9 cellular contexts compared by ENCODE assay signal in genomic region chr11:44623716-44624491, GRCh38. TPM values are rescaled to one million over a fixed set of nuclear protein-coding genes. Genes with fewer than 3 reads are reported as not detected.
DNase-seq lines count a peak whose midpoint lies in the region; ATAC-seq and TF ChIP-seq lines count a peak whose summit lies in the region.
"Had no signal": no experiment of that assay in that cellular context is flagged by ENCODE, and none has a peak within 500 bp of the region (broad histone marks: within the 10 kb centered on the region; RNA-seq: fewer than 3 reads in every experiment).

No MANE protein-coding gene starts in this region.

- POLR2A ChIA-PET in HEK293 (lab: Yijun Ruan, JAX) (no interaction called here), activated B cell treated with CpG ODN at 0.5 μM for 24 hours (lab: Charles Lee) (interaction anchor here (0.6 to 3.7 kb wide), 7 partner anchors 11 to 68 kb away, joined by 3 to 27 read pairs (median 6); no protein-coding TSS in a partner anchor)

- peak; percentile 8 for ATAC-seq in activated B cell treated with CpG ODN at 0.5 μM for 24 hours (ENCODE audit: low read depth)
- peak in 7 of 8 donors; percentile 2 to 50 (median 20) for ATAC-seq in heart right ventricle
- ATAC-seq in stimulated activated memory B cell treated with anti-CD40 and anti-IgM and Interleukin-4, amounts not matched to agents 10 μg/mL and 1 μg/mL and 100 μg/mL, for 72 hours = no peak
- no peak for ATAC-seq in GM21515 (IDR thresholded peaks at IDR 0.05; ENCODE audit: unreplicated experiment)
- no peak for ATAC-seq in GM21526 (IDR thresholded peaks at IDR 0.05; ENCODE audit: low FRiP score, unreplicated experiment)

- H3K36me3 ChIP-seq in HEK293 (ENCODE audit: control insufficient read depth in 2 of 2, insufficient read depth in 1 of 2, low read length in 2 of 2) (no peaks in the 10 kb centered on the region), heart right ventricle (peaks cover 0 to 5% (median 0%) of the 10 kb centered on the region in 9 donors)

- H3K27me3 ChIP-seq in heart right ventricle = no peaks in the 10 kb centered on the region

- peak overlapping the region; percentile 76 for H3K27ac Mint-ChIP-seq in activated B cell treated with CpG ODN at 0.5 μM for 24 hours
- H3K27ac Mint-ChIP-seq in stimulated activated memory B cell treated with anti-CD40 and anti-IgM and Interleukin-4, amounts not matched to agents 10 μg/mL and 1 μg/mL and 100 μg/mL, for 72 hours = peak overlapping the region; percentile 78

- H3K4me3 ChIP-seq in HEK293 (ENCODE audit: low read depth, low read length) (no peak overlapping the region), heart right ventricle (no peak overlapping the region)

- H3K4me1 ChIP-seq in HEK293 (ENCODE audit: control insufficient read depth, insufficient read depth, low read length) (no peaks in the 10 kb centered on the region), heart right ventricle (peaks cover 12 to 64% (median 54%) of the 10 kb centered on the region in 9 donors)

- intact Hi-C loops in activated B cell treated with CpG ODN at 0.5 μM for 24 hours (cut with micrococcal nuclease) (loop anchor here (5.0 to 10.0 kb wide), 2 partner anchors 478 to 509 kb away; no protein-coding TSS in a partner anchor), heart right ventricle (cut with DNase I) (loop anchor here (5.0 to 10.0 kb wide), 7 partner anchors 101 to 483 kb away; partner anchors contain the start of gene TSPAN18 (in 4 of the 10))

- DNase-seq in activated B cell treated with CpG ODN at 0.5 μM for 24 hours (no peak), heart right ventricle (no peak), activated gamma-delta T cell (lab: John Stamatoyannopoulos, UW) (no peak)

- H3K9me3 ChIP-seq in HEK293 (ENCODE audit: control insufficient read depth, insufficient read depth, low read depth, low read length) = no peaks in the 10 kb centered on the region
- peaks cover 0 to 8% (median 0%) of the 10 kb centered on the region in 11 donors for H3K9me3 ChIP-seq in heart right ventricle

- CTCF ChIA-PET in HEK293 (lab: Yijun Ruan, JAX) = interaction anchor here (1.0 to 5.4 kb wide), 3 partner anchors 151 to 287 kb away, joined by 3 to 82 read pairs (median 58); no protein-coding TSS in a partner anchor
- CTCF ChIA-PET in activated B cell treated with CpG ODN at 0.5 μM for 24 hours (lab: Charles Lee) = interaction anchor here (1.5 to 16.7 kb wide), 2 partner anchors 63 to 287 kb away, joined by 8 to 398 read pairs; partner anchors contain the start of gene CD82

- no peak overlapping the region for H3K27ac ChIP-seq in HEK293 (ENCODE audit: extremely low read depth, low read depth, low read length)
- H3K27ac ChIP-seq in heart right ventricle = peak overlapping the region in 8 of 10 donors; percentile 10 to 65 (median 52)
- H3K27ac ChIP-seq: HL-60, RWPE1 had no signal

- H3K36me3 Mint-ChIP-seq in activated B cell treated with CpG ODN at 0.5 μM for 24 hours (ENCODE audit: low read depth) = peaks cover 42% of the 10 kb centered on the region
- H3K36me3 Mint-ChIP-seq in stimulated activated memory B cell treated with anti-CD40 and anti-IgM and Interleukin-4, amounts not matched to agents 10 μg/mL and 1 μg/mL and 100 μg/mL, for 72 hours = peaks cover 35% of the 10 kb centered on the region

- TF ChIP-seq CTCF in HEK293 (tag by site-specific recombination; IDR thresholded peaks at IDR 0.05) = no peak
- TF ChIP-seq CTCF in activated B cell treated with CpG ODN at 0.5 μM for 24 hours (IDR thresholded peaks at IDR 0.05) = no peak
- TF ChIP-seq CTCF in heart right ventricle (IDR thresholded peaks at IDR 0.05) = no peak

- peaks cover 2% of the 10 kb centered on the region for H3K9me3 Mint-ChIP-seq in activated B cell treated with CpG ODN at 0.5 μM for 24 hours
- no peaks in the 10 kb centered on the region for H3K9me3 Mint-ChIP-seq in stimulated activated memory B cell treated with anti-CD40 and anti-IgM and Interleukin-4, amounts not matched to agents 10 μg/mL and 1 μg/mL and 100 μg/mL, for 72 hours

- H3K27me3 Mint-ChIP-seq in activated B cell treated with CpG ODN at 0.5 μM for 24 hours = no peaks in the 10 kb centered on the region
- H3K27me3 Mint-ChIP-seq in stimulated activated memory B cell treated with anti-CD40 and anti-IgM and Interleukin-4, amounts not matched to agents 10 μg/mL and 1 μg/mL and 100 μg/mL, for 72 hours = no peaks in the 10 kb centered on the region

- no peak overlapping the region for H3K4me3 Mint-ChIP-seq in activated B cell treated with CpG ODN at 0.5 μM for 24 hours
- H3K4me3 Mint-ChIP-seq in stimulated activated memory B cell treated with anti-CD40 and anti-IgM and Interleukin-4, amounts not matched to agents 10 μg/mL and 1 μg/mL and 100 μg/mL, for 72 hours = no peak overlapping the region

- 40% methylated on average over 8 of the region's 8 CpGs for whole genome bisulfite sequencing in heart right ventricle, 2 donors

- peaks cover 56% of the 10 kb centered on the region for H3K4me1 Mint-ChIP-seq in activated B cell treated with CpG ODN at 0.5 μM for 24 hours
- H3K4me1 Mint-ChIP-seq in stimulated activated memory B cell treated with anti-CD40 and anti-IgM and Interleukin-4, amounts not matched to agents 10 μg/mL and 1 μg/mL and 100 μg/mL, for 72 hours = peaks cover 68% of the 10 kb centered on the region

TF ChIP-seq in HEK293, 187 proteins besides CTCF, POLR2A, EP300 and RAD21 (continues in another document):
- TF ChIP-seq ZNF707 (tag by site-specific recombination; IDR thresholded peaks at IDR 0.05) (no peak), ZNF398 (tag by site-specific recombination; IDR thresholded peaks at IDR 0.05) (no peak), SP2 (tag by site-specific recombination; IDR thresholded peaks at IDR 0.05) (no peak), ZBTB20 (tag by site-specific recombination; IDR thresholded peaks at IDR 0.05) (no peak), ZNF488 (tag by site-specific recombination; IDR thresholded peaks at IDR 0.05) (no peak), ZBTB48 (tag by site-specific recombination; IDR thresholded peaks at IDR 0.05) (no peak), ZNF544 (tag by site-specific recombination; IDR thresholded peaks at IDR 0.05) (no peak), ZNF692 (tag by site-specific recombination; IDR thresholded peaks at IDR 0.05) (no peak), GLIS1 (tag by site-specific recombination; IDR thresholded peaks at IDR 0.05) (peak; percentile 66), SCRT2 (tag by site-specific recombination; IDR thresholded peaks at IDR 0.05) (no peak), MEIS1 (CRISPR knock-in tag; IDR thresholded peaks at IDR 0.05; ENCODE audit: borderline replicate concordance) (no peak), ZBTB44 (tag by site-specific recombination; IDR thresholded peaks at IDR 0.05) (no peak), ZIC2 (tag by site-specific recombination; IDR thresholded peaks at IDR 0.05) (0 out of 2 replicates have a peak, but pooled peaks have one; percentile 19), TRIM28 (IDR thresholded peaks at IDR 0.05; ENCODE audit: borderline replicate concordance, low read length) (no peak), EGR2 (tag by site-specific recombination; IDR thresholded peaks at IDR 0.05; ENCODE audit: low read depth) (peak; percentile 91), HOXA7 (CRISPR knock-in tag; IDR thresholded peaks at IDR 0.05; ENCODE audit: borderline replicate concordance) (no peak)

RNA-seq across cellular contexts. Expression of gene CD82, which starts 58.4 kb away (rescaled TPM):
- total RNA-seq in activated B cell treated with CpG ODN at 0.5 μM for 24 hours (728 and 770 TPM in 2 replicates), heart right ventricle (10 to 100 TPM; 25.8 to 66.7 (median 35.2) TPM)
- polyA plus RNA-seq in heart right ventricle = 10 to 100 TPM; 18.5 to 70.4 TPM

Comparison
In these comparisons a context has a peak if more than half of its experiments do, and no peak if none do; other contexts are left out.
1. ATAC-seq: peak in activated B cell treated with CpG ODN at 0.5 μM for 24 hours (single experiment) and heart right ventricle (7 of 8); none in stimulated activated memory B cell treated with anti-CD40 and anti-IgM and Interleukin-4, amounts not matched to agents 10 μg/mL and 1 μg/mL and 100 μg/mL, for 72 hours (single experiment), GM21515 (single experiment) and GM21526 (single experiment).
2. RNA of gene CD82, which starts 58.4 kb away (total RNA-seq): 728 to 770 TPM in activated B cell treated with CpG ODN at 0.5 μM for 24 hours; 25.8 to 66.7 TPM in heart right ventricle; every median in the first group is over 10 times any median in the second.